Comparison of ENCODE assay signal across 9 cellular contexts in the genomic region with DNA sequence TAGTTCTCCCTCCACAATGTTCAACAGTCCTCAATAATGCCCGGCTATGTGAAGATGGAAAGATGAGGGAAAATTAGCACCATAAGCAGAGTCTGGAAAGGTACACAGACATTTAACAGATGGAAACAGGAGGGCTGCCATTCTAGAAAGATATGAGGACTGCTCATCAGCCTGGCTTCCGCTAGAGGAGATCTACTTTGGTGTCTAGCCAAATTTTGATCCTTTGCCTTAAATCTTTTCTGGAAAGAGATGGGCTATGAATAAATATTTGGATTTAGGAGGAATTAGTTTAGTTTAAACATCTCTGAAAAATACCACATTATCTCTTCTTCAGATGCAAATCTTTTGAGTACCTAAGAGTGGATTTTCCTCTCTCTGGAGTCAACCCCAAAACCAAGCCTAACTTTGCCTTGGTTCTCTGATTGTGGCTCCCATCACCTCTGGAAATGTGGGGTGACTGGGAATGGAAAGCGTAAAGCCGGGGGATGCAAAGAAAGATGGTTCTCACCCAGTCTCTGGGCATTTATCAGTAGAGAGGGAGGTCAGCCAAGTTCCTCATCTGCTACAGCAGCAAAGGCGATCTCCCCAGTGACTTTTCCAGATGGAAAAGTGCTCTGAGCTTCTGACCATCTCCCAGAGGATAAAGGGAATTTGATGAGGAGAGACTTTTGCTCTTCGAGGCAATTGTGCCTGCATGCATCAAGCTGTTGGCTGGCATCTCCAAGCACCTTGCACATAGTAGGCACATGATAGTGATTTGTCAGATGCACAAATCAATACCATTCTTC.
"Had no signal": no experiment of that assay in that cellular context is flagged by ENCODE, and none has a peak within 500 bp of the region (broad histone marks: within the 10 kb centered on the region; RNA-seq: fewer than 3 reads in every experiment).

No MANE protein-coding gene starts in this region.

- DNase-seq: GM23248, GOT3, H7, HFFc6 had no signal

- H3K27ac ChIP-seq: GM23248, HL-60 had no signal

- H3K36me3 ChIP-seq: HAP-1 had no signal

- H3K4me3 ChIP-seq: GM23248, HAP-1, K562 had no signal

- H2AFZ ChIP-seq: GM23248 had no signal

- H3K9me3 ChIP-seq: HAP-1 had no signal

- H3K4me1 ChIP-seq: HAP-1 had no signal

- H3K9ac ChIP-seq: GM23248 had no signal

- ATAC-seq: HCT116, HepG2, K562 had no signal
